21 cellular contexts compared by ENCODE assay signal in the genomic region with DNA sequence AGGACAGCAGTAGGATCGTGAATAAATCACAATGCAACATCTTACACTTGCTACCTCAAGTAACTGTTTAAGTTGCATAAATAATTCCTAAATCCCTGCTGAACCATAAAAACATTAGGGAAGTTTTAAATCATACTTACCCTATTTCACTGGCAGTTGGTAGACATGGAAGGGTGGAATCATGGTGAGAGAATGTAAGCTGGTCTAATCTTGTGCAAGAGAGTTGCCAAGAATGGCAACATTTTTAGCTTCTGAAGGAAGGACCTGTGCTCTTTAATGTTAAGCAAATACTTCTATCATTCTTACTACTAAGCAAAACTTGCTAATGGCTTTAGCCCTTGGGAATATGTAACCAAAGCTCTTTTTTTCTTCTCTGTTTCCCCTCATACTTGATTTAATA. TPM values are rescaled to one million over a fixed set of nuclear protein-coding genes. Genes with fewer than 3 reads are reported as not detected.
"Had no signal": no experiment of that assay in that cellular context is flagged by ENCODE, and none has a peak within 500 bp of the region (broad histone marks: within the 10 kb centered on the region; RNA-seq: fewer than 3 reads in every experiment).

No MANE protein-coding gene starts in this region.

- ATAC-seq: mucosa of descending colon; naive thymus-derived CD4-positive, alpha-beta T cell; natural killer cell treated with Interleukin-12 subunit alpha and Interleukin-12 subunit beta and Interleukin-15 and Interleukin-18, amount 100 ng/mL, for 72 hours; sciatic nerve; stimulated activated effector memory CD8-positive, alpha-beta T cell treated with anti-CD3 and anti-CD28 coated beads, Interleukin-12 subunit alpha, Interleukin-12 subunit beta, amount 100 ng/mL, for 72 hours; stimulated activated naive CD8-positive, alpha-beta T cell treated with anti-CD3 and anti-CD28 coated beads, Interleukin-15, amount 100 ng/mL, for 72 hours had no signal

- H3K36me3 ChIP-seq: heart right ventricle, ovary, spleen, transverse colon, upper lobe of left lung, vagina had no signal

- H3K9me3 Mint-ChIP-seq: natural killer cell treated with Interleukin-12 subunit alpha and Interleukin-12 subunit beta and Interleukin-15 and Interleukin-18, amount 100 ng/mL, for 72 hours; stimulated activated effector memory CD8-positive, alpha-beta T cell treated with anti-CD3 and anti-CD28 coated beads, Interleukin-12 subunit alpha, Interleukin-12 subunit beta, amount 100 ng/mL, for 72 hours had no signal

- H3K27me3 ChIP-seq: heart right ventricle, hepatocyte, ovary, transverse colon, upper lobe of left lung, vagina had no signal

- H3K27ac ChIP-seq: hepatocyte, ovary, spleen, transverse colon, upper lobe of left lung, vagina had no signal

- H3K4me2 ChIP-seq: hepatocyte had no signal

- H3K79me2 ChIP-seq: hepatocyte had no signal

- H3K4me1 Mint-ChIP-seq: naive thymus-derived CD4-positive, alpha-beta T cell; stimulated activated effector memory CD8-positive, alpha-beta T cell treated with anti-CD3 and anti-CD28 coated beads, Interleukin-12 subunit alpha, Interleukin-12 subunit beta, amount 100 ng/mL, for 72 hours; stimulated activated naive CD8-positive, alpha-beta T cell treated with anti-CD3 and anti-CD28 coated beads, Interleukin-15, amount 100 ng/mL, for 72 hours had no signal

- H2AFZ ChIP-seq: hepatocyte had no signal

- H3K27me3 Mint-ChIP-seq: natural killer cell treated with Interleukin-12 subunit alpha and Interleukin-12 subunit beta and Interleukin-15 and Interleukin-18, amount 100 ng/mL, for 72 hours had no signal

- H3K4me3 Mint-ChIP-seq: mesothelial cell of epicardium; naive thymus-derived CD4-positive, alpha-beta T cell; natural killer cell treated with Interleukin-12 subunit alpha and Interleukin-12 subunit beta and Interleukin-15 and Interleukin-18, amount 100 ng/mL, for 72 hours; stimulated activated effector memory CD8-positive, alpha-beta T cell treated with anti-CD3 and anti-CD28 coated beads, Interleukin-12 subunit alpha, Interleukin-12 subunit beta, amount 100 ng/mL, for 72 hours; stimulated activated naive CD8-positive, alpha-beta T cell treated with anti-CD3 and anti-CD28 coated beads, Interleukin-15, amount 100 ng/mL, for 72 hours had no signal

- H3K4me3 ChIP-seq: heart right ventricle, hepatocyte, lung, mucosa of descending colon, ovary, spleen, transverse colon, upper lobe of left lung, vagina had no signal

- H3K36me3 Mint-ChIP-seq: mesothelial cell of epicardium; naive thymus-derived CD4-positive, alpha-beta T cell; natural killer cell treated with Interleukin-12 subunit alpha and Interleukin-12 subunit beta and Interleukin-15 and Interleukin-18, amount 100 ng/mL, for 72 hours; stimulated activated effector memory CD8-positive, alpha-beta T cell treated with anti-CD3 and anti-CD28 coated beads, Interleukin-12 subunit alpha, Interleukin-12 subunit beta, amount 100 ng/mL, for 72 hours had no signal

- H3K9me3 ChIP-seq: mucosa of descending colon, ovary, transverse colon, upper lobe of left lung, vagina had no signal

- H3K4me1 ChIP-seq: spleen, transverse colon, upper lobe of left lung, vagina had no signal

- H3K27ac Mint-ChIP-seq: mesothelial cell of epicardium; naive thymus-derived CD4-positive, alpha-beta T cell; natural killer cell treated with Interleukin-12 subunit alpha and Interleukin-12 subunit beta and Interleukin-15 and Interleukin-18, amount 100 ng/mL, for 72 hours; progenitor cell of endocrine pancreas; stimulated activated effector memory CD8-positive, alpha-beta T cell treated with anti-CD3 and anti-CD28 coated beads, Interleukin-12 subunit alpha, Interleukin-12 subunit beta, amount 100 ng/mL, for 72 hours; stimulated activated naive CD8-positive, alpha-beta T cell treated with anti-CD3 and anti-CD28 coated beads, Interleukin-15, amount 100 ng/mL, for 72 hours had no signal

- DNase-seq: heart right ventricle; islet precursor cell; mesendoderm; mucosa of descending colon; naive thymus-derived CD4-positive, alpha-beta T cell; ovary; small intestine; spleen; stimulated activated CD4-positive, alpha-beta T cell treated with anti-CD3 and anti-CD28 coated beads, Interleukin-4, amount 100 ng/mL, for 24 hours; stimulated activated naive CD4-positive, alpha-beta T cell treated with Interleukin-2 at 50 U/mL for 16 hours; stimulated activated naive CD8-positive, alpha-beta T cell treated with anti-CD3 and anti-CD28 coated beads, Interleukin-15, amount 100 ng/mL, for 72 hours; transverse colon; upper lobe of left lung had no signal

RNA-seq across cellular contexts. Expression of a gene that starts 46.8 kb away (rescaled TPM):
- total RNA-seq: natural killer cell treated with Interleukin-12 subunit alpha and Interleukin-12 subunit beta and Interleukin-15 and Interleukin-18, amount 100 ng/mL, for 72 hours; sciatic nerve had no signal
- polyA plus RNA-seq: naive thymus-derived CD4-positive, alpha-beta T cell had no signal
